In genomic region chr17:67594115-67594878, GRCh38 we compare ENCODE assay signal across 1 cellular context.
TF ChIP-seq lines count a peak whose summit lies in the region.

No MANE protein-coding gene starts in this region.

TF ChIP-seq in GM12878, 131 proteins besides CTCF, POLR2A, EP300 and RAD21 (continued from another document and continues in another):
- no peak for TF ChIP-seq ZBTB4 (CRISPR knock-in tag; IDR thresholded peaks at IDR 0.05)
- peak; percentile 90; the same call in 1 of the 2 replicates for TF ChIP-seq MTA3 (IDR thresholded peaks at IDR 0.05; ENCODE audit: borderline replicate concordance, low read length)
- TF ChIP-seq, protein P1, sequence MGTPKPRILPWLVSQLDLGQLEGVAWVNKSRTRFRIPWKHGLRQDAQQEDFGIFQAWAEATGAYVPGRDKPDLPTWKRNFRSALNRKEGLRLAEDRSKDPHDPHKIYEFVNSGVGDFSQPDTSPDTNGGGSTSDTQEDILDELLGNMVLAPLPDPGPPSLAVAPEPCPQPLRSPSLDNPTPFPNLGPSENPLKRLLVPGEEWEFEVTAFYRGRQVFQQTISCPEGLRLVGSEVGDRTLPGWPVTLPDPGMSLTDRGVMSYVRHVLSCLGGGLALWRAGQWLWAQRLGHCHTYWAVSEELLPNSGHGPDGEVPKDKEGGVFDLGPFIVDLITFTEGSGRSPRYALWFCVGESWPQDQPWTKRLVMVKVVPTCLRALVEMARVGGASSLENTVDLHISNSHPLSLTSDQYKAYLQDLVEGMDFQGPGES (IDR thresholded peaks at IDR 0.05), result no peak
- no peak for TF ChIP-seq CBX3 (IDR thresholded peaks at IDR 0.05; ENCODE audit: borderline replicate concordance, low read depth)
- no peak for TF ChIP-seq HDAC6 (IDR thresholded peaks at IDR 0.05; ENCODE audit: unreplicated experiment)
- TF ChIP-seq RCOR1 (conservative IDR thresholded peaks at IDR 0.05; ENCODE audit: low read depth, low read length), result 0 out of 2 replicates have a peak, but pooled peaks have one; percentile 9
- no peak for TF ChIP-seq CHD1 (IDR thresholded peaks at IDR 0.05; ENCODE audit: low read depth, low read length)
- TF ChIP-seq SREBF1 (IDR thresholded peaks at IDR 0.05; ENCODE audit: low read length), result no peak
- TF ChIP-seq SUZ12 (IDR thresholded peaks at IDR 0.05; ENCODE audit: unreplicated experiment), result no peak
- TF ChIP-seq CEBPB (IDR thresholded peaks at IDR 0.05; ENCODE audit: borderline replicate concordance in 1 of 2, low read depth in 2 of 2, low read length in 2 of 2), result no peak
- TF ChIP-seq ETV6 (conservative IDR thresholded peaks at IDR 0.05 in 1 of 2, IDR thresholded peaks at IDR 0.05 in 1 of 2; ENCODE audit: borderline replicate concordance in 1 of 2, low read depth in 1 of 2), result peak in 1 of 2 experiments; percentile 46; a peak in 1 of 4 replicates
- no peak for TF ChIP-seq FOS (IDR thresholded peaks at IDR 0.05; ENCODE audit: borderline replicate concordance, extremely low read depth, insufficient read length)
- TF ChIP-seq TCF7 (IDR thresholded peaks at IDR 0.05; ENCODE audit: borderline replicate concordance), result peak; percentile 52
- peak; percentile 96 for TF ChIP-seq MEF2B (IDR thresholded peaks at IDR 0.05; ENCODE audit: partially characterized antibody, poor library complexity, severe bottlenecking)
- no peak for TF ChIP-seq NR2C1 (IDR thresholded peaks at IDR 0.05)
- TF ChIP-seq ZNF207 (IDR thresholded peaks at IDR 0.05; ENCODE audit: borderline replicate concordance), result no peak
- no peak for TF ChIP-seq SIX5 (IDR thresholded peaks at IDR 0.05; ENCODE audit: low read depth, low read length, severe bottlenecking)
- TF ChIP-seq POLR2AphosphoS5 (IDR thresholded peaks at IDR 0.05; ENCODE audit: low read length), result peak; percentile 58; the same call in 1 of the 2 replicates
- peak; percentile 94 for TF ChIP-seq CUX1 (IDR thresholded peaks at IDR 0.05; ENCODE audit: insufficient replicate concordance, low read depth, low read length)
- peak; percentile 92 for TF ChIP-seq GATAD2B (conservative IDR thresholded peaks at IDR 0.05; ENCODE audit: low read depth)
- TF ChIP-seq ESRRA (IDR thresholded peaks at IDR 0.05; ENCODE audit: low read length), result no peak
- 0 out of 2 replicates have a peak, but pooled peaks have one; percentile 56 for TF ChIP-seq ZNF24 (IDR thresholded peaks at IDR 0.05)
- TF ChIP-seq PKNOX1 (IDR thresholded peaks at IDR 0.05), result peak; percentile 25; the same call in 1 of the 2 replicates
- no peak for TF ChIP-seq BRCA1 (IDR thresholded peaks at IDR 0.05; ENCODE audit: low read depth, low read length)
- TF ChIP-seq JUND (IDR thresholded peaks at IDR 0.05; ENCODE audit: low read depth, low read length), result no peak
- peak; percentile 97 for TF ChIP-seq SPI1 (IDR thresholded peaks at IDR 0.05; ENCODE audit: borderline replicate concordance, insufficient read depth, low read depth, low read length)
- TF ChIP-seq RBBP5 (conservative IDR thresholded peaks at IDR 0.05), result no peak
- no peak for TF ChIP-seq NFYA (IDR thresholded peaks at IDR 0.05; ENCODE audit: borderline replicate concordance, low read depth, low read length)
- no peak for TF ChIP-seq SMARCA5 (IDR thresholded peaks at IDR 0.05)
- no peak for TF ChIP-seq POLR2AphosphoS2 (IDR thresholded peaks at IDR 0.05; ENCODE audit: low read depth, low read length)
- TF ChIP-seq STAT3 (IDR thresholded peaks at IDR 0.05; ENCODE audit: low read depth, low read length), result peak; percentile 76; the same call in 1 of the 2 replicates
- peak; percentile 31 for TF ChIP-seq JUNB (IDR thresholded peaks at IDR 0.05)
- TF ChIP-seq, protein P2, sequence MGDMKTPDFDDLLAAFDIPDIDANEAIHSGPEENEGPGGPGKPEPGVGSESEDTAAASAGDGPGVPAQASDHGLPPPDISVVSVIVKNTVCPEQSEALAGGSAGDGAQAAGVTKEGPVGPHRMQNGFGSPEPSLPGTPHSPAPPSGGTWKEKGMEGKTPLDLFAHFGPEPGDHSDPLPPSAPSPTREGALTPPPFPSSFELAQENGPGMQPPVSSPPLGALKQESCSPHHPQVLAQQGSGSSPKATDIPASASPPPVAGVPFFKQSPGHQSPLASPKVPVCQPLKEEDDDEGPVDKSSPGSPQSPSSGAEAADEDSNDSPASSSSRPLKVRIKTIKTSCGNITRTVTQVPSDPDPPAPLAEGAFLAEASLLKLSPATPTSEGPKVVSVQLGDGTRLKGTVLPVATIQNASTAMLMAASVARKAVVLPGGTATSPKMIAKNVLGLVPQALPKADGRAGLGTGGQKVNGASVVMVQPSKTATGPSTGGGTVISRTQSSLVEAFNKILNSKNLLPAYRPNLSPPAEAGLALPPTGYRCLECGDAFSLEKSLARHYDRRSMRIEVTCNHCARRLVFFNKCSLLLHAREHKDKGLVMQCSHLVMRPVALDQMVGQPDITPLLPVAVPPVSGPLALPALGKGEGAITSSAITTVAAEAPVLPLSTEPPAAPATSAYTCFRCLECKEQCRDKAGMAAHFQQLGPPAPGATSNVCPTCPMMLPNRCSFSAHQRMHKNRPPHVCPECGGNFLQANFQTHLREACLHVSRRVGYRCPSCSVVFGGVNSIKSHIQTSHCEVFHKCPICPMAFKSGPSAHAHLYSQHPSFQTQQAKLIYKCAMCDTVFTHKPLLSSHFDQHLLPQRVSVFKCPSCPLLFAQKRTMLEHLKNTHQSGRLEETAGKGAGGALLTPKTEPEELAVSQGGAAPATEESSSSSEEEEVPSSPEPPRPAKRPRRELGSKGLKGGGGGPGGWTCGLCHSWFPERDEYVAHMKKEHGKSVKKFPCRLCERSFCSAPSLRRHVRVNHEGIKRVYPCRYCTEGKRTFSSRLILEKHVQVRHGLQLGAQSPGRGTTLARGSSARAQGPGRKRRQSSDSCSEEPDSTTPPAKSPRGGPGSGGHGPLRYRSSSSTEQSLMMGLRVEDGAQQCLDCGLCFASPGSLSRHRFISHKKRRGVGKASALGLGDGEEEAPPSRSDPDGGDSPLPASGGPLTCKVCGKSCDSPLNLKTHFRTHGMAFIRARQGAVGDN (IDR thresholded peaks at IDR 0.05), result peak; percentile 83
- TF ChIP-seq SMC3 (IDR thresholded peaks at IDR 0.05; ENCODE audit: borderline replicate concordance, low read length), result 0 out of 2 replicates have a peak, but pooled peaks have one; percentile 29
- 0 out of 2 replicates have a peak, but pooled peaks have one; percentile 47 for TF ChIP-seq NBN (IDR thresholded peaks at IDR 0.05)
- peak; percentile 77 to 85 for TF ChIP-seq IKZF2 (IDR thresholded peaks at IDR 0.05)
- no peak for TF ChIP-seq CREB1 (IDR thresholded peaks at IDR 0.05; ENCODE audit: low read depth)
- TF ChIP-seq RFX5 (IDR thresholded peaks at IDR 0.05; ENCODE audit: low read depth, low read length), result no peak
- TF ChIP-seq SRF (IDR thresholded peaks at IDR 0.05; ENCODE audit: low read depth in 2 of 2, low read length in 2 of 2), result no peak
- TF ChIP-seq TCF3 (IDR thresholded peaks at IDR 0.05; ENCODE audit: borderline replicate concordance, insufficient read depth, low read depth, low read length), result no peak
- TF ChIP-seq CBX5 (IDR thresholded peaks at IDR 0.05; ENCODE audit: low read depth), result no peak
- TF ChIP-seq, protein P3, sequence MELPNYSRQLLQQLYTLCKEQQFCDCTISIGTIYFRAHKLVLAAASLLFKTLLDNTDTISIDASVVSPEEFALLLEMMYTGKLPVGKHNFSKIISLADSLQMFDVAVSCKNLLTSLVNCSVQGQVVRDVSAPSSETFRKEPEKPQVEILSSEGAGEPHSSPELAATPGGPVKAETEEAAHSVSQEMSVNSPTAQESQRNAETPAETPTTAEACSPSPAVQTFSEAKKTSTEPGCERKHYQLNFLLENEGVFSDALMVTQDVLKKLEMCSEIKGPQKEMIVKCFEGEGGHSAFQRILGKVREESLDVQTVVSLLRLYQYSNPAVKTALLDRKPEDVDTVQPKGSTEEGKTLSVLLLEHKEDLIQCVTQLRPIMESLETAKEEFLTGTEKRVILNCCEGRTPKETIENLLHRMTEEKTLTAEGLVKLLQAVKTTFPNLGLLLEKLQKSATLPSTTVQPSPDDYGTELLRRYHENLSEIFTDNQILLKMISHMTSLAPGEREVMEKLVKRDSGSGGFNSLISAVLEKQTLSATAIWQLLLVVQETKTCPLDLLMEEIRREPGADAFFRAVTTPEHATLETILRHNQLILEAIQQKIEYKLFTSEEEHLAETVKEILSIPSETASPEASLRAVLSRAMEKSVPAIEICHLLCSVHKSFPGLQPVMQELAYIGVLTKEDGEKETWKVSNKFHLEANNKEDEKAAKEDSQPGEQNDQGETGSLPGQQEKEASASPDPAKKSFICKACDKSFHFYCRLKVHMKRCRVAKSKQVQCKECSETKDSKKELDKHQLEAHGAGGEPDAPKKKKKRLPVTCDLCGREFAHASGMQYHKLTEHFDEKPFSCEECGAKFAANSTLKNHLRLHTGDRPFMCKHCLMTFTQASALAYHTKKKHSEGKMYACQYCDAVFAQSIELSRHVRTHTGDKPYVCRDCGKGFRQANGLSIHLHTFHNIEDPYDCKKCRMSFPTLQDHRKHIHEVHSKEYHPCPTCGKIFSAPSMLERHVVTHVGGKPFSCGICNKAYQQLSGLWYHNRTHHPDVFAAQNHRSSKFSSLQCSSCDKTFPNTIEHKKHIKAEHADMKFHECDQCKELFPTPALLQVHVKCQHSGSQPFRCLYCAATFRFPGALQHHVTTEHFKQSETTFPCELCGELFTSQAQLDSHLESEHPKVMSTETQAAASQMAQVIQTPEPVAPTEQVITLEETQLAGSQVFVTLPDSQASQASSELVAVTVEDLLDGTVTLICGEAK (IDR thresholded peaks at IDR 0.05; ENCODE audit: borderline replicate concordance), result no peak
- TF ChIP-seq MYB (IDR thresholded peaks at IDR 0.05; ENCODE audit: borderline replicate concordance, low read depth, low read length), result no peak
- peak; percentile 54; the same call in 1 of the 3 replicates for TF ChIP-seq POU2F2 (IDR thresholded peaks at IDR 0.05; ENCODE audit: borderline replicate concordance, low read depth, low read length)
- TF ChIP-seq, protein P4, sequence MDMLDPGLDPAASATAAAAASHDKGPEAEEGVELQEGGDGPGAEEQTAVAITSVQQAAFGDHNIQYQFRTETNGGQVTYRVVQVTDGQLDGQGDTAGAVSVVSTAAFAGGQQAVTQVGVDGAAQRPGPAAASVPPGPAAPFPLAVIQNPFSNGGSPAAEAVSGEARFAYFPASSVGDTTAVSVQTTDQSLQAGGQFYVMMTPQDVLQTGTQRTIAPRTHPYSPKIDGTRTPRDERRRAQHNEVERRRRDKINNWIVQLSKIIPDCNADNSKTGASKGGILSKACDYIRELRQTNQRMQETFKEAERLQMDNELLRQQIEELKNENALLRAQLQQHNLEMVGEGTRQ (IDR thresholded peaks at IDR 0.05; ENCODE audit: borderline replicate concordance, low read depth, low read length), result no peak
